11 cellular contexts compared by ENCODE assay signal in genomic region chrX:23845316-23845932, GRCh38.
A peak's percentile ranks its signal among the peaks of the same experiment; 100 is the strongest.
DNase-seq lines count a peak whose midpoint lies in the region; ATAC-seq and TF ChIP-seq lines count a peak whose summit lies in the region.
"Had no signal": no experiment of that assay in that cellular context is flagged by ENCODE, and none has a peak within 500 bp of the region (broad histone marks: within the 10 kb centered on the region; RNA-seq: fewer than 3 reads in every experiment).

No MANE protein-coding gene starts in this region.

- H3K79me2 ChIP-seq in hepatocyte, result no peaks in the 10 kb centered on the region

- DNase-seq in HPDE6-E6E7 (ENCODE audit: extremely low spot score) (peak; percentile 4), astrocyte of the spinal cord (ENCODE audit: low read depth, low spot score) (peak; percentile 5), hepatocyte (ENCODE audit: low spot score) (peak; percentile 57), MG63 (no peak)
- no peak for DNase-seq in naive thymus-derived CD4-positive, alpha-beta T cell
- no peak for DNase-seq in stimulated activated CD4-positive, alpha-beta T cell treated with anti-CD3 and anti-CD28 coated beads, Interleukin-12 subunit alpha, Interleukin-12 subunit beta, amount 100 ng/mL, for 4 hours
- DNase-seq: SHP77 treated with DMSO at 0.1 percent for 48 hours, testis had no signal

- H2AFZ ChIP-seq in hepatocyte, result peak overlapping the region; percentile 37

- H3K27me3 ChIP-seq in hepatocyte (no peaks in the 10 kb centered on the region), rectal smooth muscle tissue (ENCODE audit: control insufficient read depth, insufficient read depth, low read length) (no peaks in the 10 kb centered on the region), MG63 (no peaks in the 10 kb centered on the region)
- no peaks in the 10 kb centered on the region for H3K27me3 ChIP-seq in naive thymus-derived CD4-positive, alpha-beta T cell (ENCODE audit: control insufficient read depth in 2 of 2, insufficient read depth in 2 of 2, low read length in 2 of 2)
- H3K27me3 ChIP-seq: adrenal gland, testis had no signal

- H3K27ac Mint-ChIP-seq in naive thymus-derived CD4-positive, alpha-beta T cell, result no peak overlapping the region

- no peaks in the 10 kb centered on the region for H4K20me1 ChIP-seq in hepatocyte (ENCODE audit: insufficient read depth, poor library complexity, severe bottlenecking)

- H3K27ac ChIP-seq in hepatocyte (peak overlapping the region; percentile 94), rectal smooth muscle tissue (ENCODE audit: low read depth, low read length) (peak overlapping the region; percentile 24)
- H3K27ac ChIP-seq in naive thymus-derived CD4-positive, alpha-beta T cell (ENCODE audit: low read depth, low read length), result no peak overlapping the region

- in situ Hi-C loops in astrocyte of the spinal cord (cut with HindIII; ENCODE audit: low sequenced_read_pairs), result no loop called here

- H3K4me3 ChIP-seq in astrocyte of the spinal cord (ENCODE audit: low read depth, low read length) (no peak overlapping the region), hepatocyte (no peak overlapping the region), rectal smooth muscle tissue (ENCODE audit: low read length) (no peak overlapping the region), MG63 (no peak overlapping the region)
- H3K4me3 ChIP-seq in naive thymus-derived CD4-positive, alpha-beta T cell (ENCODE audit: low read length), result no peak overlapping the region
- H3K4me3 ChIP-seq: testis had no signal

- peak overlapping the region; percentile 61 for H3K4me2 ChIP-seq in hepatocyte

- CTCF ChIA-PET in naive thymus-derived CD4-positive, alpha-beta T cell (lab: Charles Lee), result no interaction called here

- no peak for ATAC-seq in naive thymus-derived CD4-positive, alpha-beta T cell
- ATAC-seq in GM19467 (IDR thresholded peaks at IDR 0.05; ENCODE audit: unreplicated experiment), result no peak

- no peaks in the 10 kb centered on the region for H3K9me3 Mint-ChIP-seq in naive thymus-derived CD4-positive, alpha-beta T cell

- H3K36me3 ChIP-seq in hepatocyte (replicated peaks; ENCODE audit: insufficient read depth, low read depth) (no peaks in the 10 kb centered on the region), rectal smooth muscle tissue (ENCODE audit: control insufficient read depth, insufficient read depth, low read length) (no peaks in the 10 kb centered on the region), MG63 (no peaks in the 10 kb centered on the region; the same call in 1 of the 2 replicates)
- H3K36me3 ChIP-seq in naive thymus-derived CD4-positive, alpha-beta T cell (ENCODE audit: control insufficient read depth in 2 of 3, insufficient read depth in 3 of 3, low read length in 3 of 3), result no peaks in the 10 kb centered on the region
- H3K36me3 ChIP-seq: adrenal gland had no signal

- H3K9me3 ChIP-seq in hepatocyte (ENCODE audit: low read depth) (no peaks in the 10 kb centered on the region), MG63 (no peaks in the 10 kb centered on the region)
- no peaks in the 10 kb centered on the region for H3K9me3 ChIP-seq in naive thymus-derived CD4-positive, alpha-beta T cell (ENCODE audit: control insufficient read depth in 2 of 3, low read length in 3 of 3)
- H3K9me3 ChIP-seq: adrenal gland, testis had no signal

- intact Hi-C loops in naive thymus-derived CD4-positive, alpha-beta T cell (cut with micrococcal nuclease), result no loop called here

- no peak overlapping the region for H3K9ac ChIP-seq in rectal smooth muscle tissue (ENCODE audit: low read length)

- no peak for TF ChIP-seq CTCF in astrocyte of the spinal cord (IDR thresholded peaks at IDR 0.05; ENCODE audit: low read depth, low read length)
- TF ChIP-seq CTCF in hepatocyte (IDR thresholded peaks at IDR 0.05; ENCODE audit: poor library complexity), result no peak

- 20% methylated on average over 3 of the region's 3 CpGs for WGBS in hepatocyte (ENCODE audit: low lambda C conversion rate, missing lambda C conversion rate)

- no peak overlapping the region for H3K4me3 Mint-ChIP-seq in naive thymus-derived CD4-positive, alpha-beta T cell

- H3K27me3 Mint-ChIP-seq in naive thymus-derived CD4-positive, alpha-beta T cell, result no peaks in the 10 kb centered on the region

- peaks cover 0 to 5% (median 3%) of the 10 kb centered on the region in 5 donors for H3K36me3 Mint-ChIP-seq in naive thymus-derived CD4-positive, alpha-beta T cell

- POLR2A ChIA-PET in naive thymus-derived CD4-positive, alpha-beta T cell (lab: Charles Lee), result no interaction called here

- H3K9me2 ChIP-seq in hepatocyte (replicated peaks; ENCODE audit: insufficient read depth), result no peaks in the 10 kb centered on the region

- peaks cover 24% of the 10 kb centered on the region for H3K4me1 ChIP-seq in hepatocyte (ENCODE audit: insufficient read depth)
- no peaks in the 10 kb centered on the region for H3K4me1 ChIP-seq in rectal smooth muscle tissue (ENCODE audit: control insufficient read depth, insufficient read depth, low read length)
- H3K4me1 ChIP-seq in naive thymus-derived CD4-positive, alpha-beta T cell (ENCODE audit: control insufficient read depth in 2 of 2, insufficient read depth in 2 of 2, low read length in 2 of 2), result no peaks in the 10 kb centered on the region
- H3K4me1 ChIP-seq: adrenal gland, testis had no signal

- no peaks in the 10 kb centered on the region for H3K4me1 Mint-ChIP-seq in naive thymus-derived CD4-positive, alpha-beta T cell

Comparison
In these comparisons a context has a peak if more than half of its experiments do, and no peak if none do; other contexts are left out.
1. DNase-seq: peak in HPDE6-E6E7 (single experiment), astrocyte of the spinal cord (single experiment) and hepatocyte (single experiment); none in naive thymus-derived CD4-positive, alpha-beta T cell (0 of 9), stimulated activated CD4-positive, alpha-beta T cell treated with anti-CD3 and anti-CD28 coated beads, Interleukin-12 subunit alpha, Interleukin-12 subunit beta, amount 100 ng/mL, for 4 hours (single experiment) and MG63 (single experiment).